In genomic region chr20:51691703-51692102, GRCh38 we compare ENCODE assay signal across 37 cellular contexts.
"Had no signal": no experiment of that assay in that cellular context is flagged by ENCODE, and none has a peak within 500 bp of the region (broad histone marks: within the 10 kb centered on the region; RNA-seq: fewer than 3 reads in every experiment).

No MANE protein-coding gene starts in this region.

- H3K4me3 Mint-ChIP-seq: activated CD4-positive, alpha-beta memory T cell treated with anti-CD3 and anti-CD28 coated beads, Interleukin-2, amount 10 ng/mL, durations not matched to agents 7 days and 5 days; activated CD4-positive, alpha-beta T cell treated with anti-CD3 and anti-CD28 coated beads for 36 hours; activated CD4-positive, alpha-beta T cell treated with anti-CD3 and anti-CD28 coated beads, Interleukin-2, amount 10 ng/mL, durations not matched to agents 7 days and 5 days; activated CD8-positive, alpha-beta memory T cell treated with anti-CD3 and anti-CD28 coated beads, Interleukin-2, amount 10 ng/mL, durations not matched to agents 7 days and 5 days; activated CD8-positive, alpha-beta T cell treated with anti-CD3 and anti-CD28 coated beads, Interleukin-2, amount 10 ng/mL, durations not matched to agents 7 days and 5 days; activated naive CD4-positive, alpha-beta T cell treated with anti-CD3 and anti-CD28 coated beads, Interleukin-2, amount 10 ng/mL, durations not matched to agents 7 days and 5 days; activated naive CD4-positive, alpha-beta T cell treated with anti-CD3 and anti-CD28 coated beads, Interleukin-2, amount 50 U/mL, for 24 hours; activated naive CD8-positive, alpha-beta T cell; activated naive CD8-positive, alpha-beta T cell treated with anti-CD3 and anti-CD28 coated beads, Interleukin-2, amount 10 ng/mL, durations not matched to agents 7 days and 5 days; activated naive CD8-positive, alpha-beta T cell treated with anti-CD3 and anti-CD28 coated beads, Interleukin-2, amount 50 U/mL, for 24 hours; activated T-cell treated with anti-CD3 and anti-CD28 coated beads, Interleukin-2, amount 50 U/mL, for 24 hours; brain; central memory CD8-positive, alpha-beta T cell; T-helper 2 cell treated with Interferon-gamma antibody and Interleukin-4, amounts not matched to agents 5 μg/mL and 100 μg/mL, for 36 hours; WTC11 had no signal

- H3K36me3 ChIP-seq: cardiac muscle cell, colonic mucosa had no signal

- DNase-seq: activated CD4-positive, alpha-beta memory T cell treated with anti-CD3 and anti-CD28 coated beads, Interleukin-2, amount 10 ng/mL, durations not matched to agents 7 days and 5 days; activated CD4-positive, alpha-beta T cell treated with anti-CD3 and anti-CD28 coated beads for 1 hour; activated CD4-positive, alpha-beta T cell treated with anti-CD3 and anti-CD28 coated beads for 36 hours; activated CD4-positive, alpha-beta T cell treated with anti-CD3 and anti-CD28 coated beads for 48 hours; activated CD4-positive, alpha-beta T cell treated with anti-CD3 and anti-CD28 coated beads, Interleukin-2, amount 10 ng/mL, durations not matched to agents 7 days and 5 days; activated CD4-positive, alpha-beta T cell treated with anti-CD3 and anti-CD28 coated beads, Interleukin-2, amount 50 U/mL, for 48 hours; activated CD4-positive, CD25-positive, alpha-beta regulatory T cell; activated CD8-positive, alpha-beta memory T cell treated with anti-CD3 and anti-CD28 coated beads for 24 hours; activated CD8-positive, alpha-beta memory T cell treated with anti-CD3 and anti-CD28 coated beads, Interleukin-2, amount 10 ng/mL, durations not matched to agents 7 days and 5 days; activated CD8-positive, alpha-beta memory T cell treated with anti-CD3 and anti-CD28 coated beads, Interleukin-2, amount 50 U/mL, for 48 hours; activated CD8-positive, alpha-beta T cell treated with anti-CD3 and anti-CD28 coated beads, Interleukin-2, amount 10 ng/mL, durations not matched to agents 7 days and 5 days; activated effector memory CD4-positive, alpha-beta T cell treated with Interleukin-2 at 50 U/mL for 16 hours; activated gamma-delta T cell; activated naive CD4-positive, alpha-beta T cell treated with anti-CD3 and anti-CD28 coated beads, Interleukin-2, amount 10 ng/mL, durations not matched to agents 7 days and 5 days; activated naive CD4-positive, alpha-beta T cell treated with Interleukin-2 at 50 U/mL for 16 hours; activated naive CD8-positive, alpha-beta T cell treated with anti-CD3 and anti-CD28 coated beads, Interleukin-2, amount 10 ng/mL, durations not matched to agents 7 days and 5 days; activated naive CD8-positive, alpha-beta T cell treated with anti-CD3 and anti-CD28 coated beads, Interleukin-2, amount 50 U/mL, for 24 hours; activated T-cell treated with anti-CD3 and anti-CD28 coated beads, Interleukin-2, amount 50 U/mL, for 24 hours; activated T-cell treated with anti-CD3 and anti-CD28 coated beads, Interleukin-2, amount 50 U/mL, for 48 hours; amygdala; anterior cingulate cortex; caudate nucleus; cerebellar nuclear complex; colonic mucosa; T-helper 2 cell; T-helper 9 cell; WERI-Rb-1 had no signal

- H3K9me3 ChIP-seq: ascending aorta, colonic mucosa had no signal

- H3K9me3 Mint-ChIP-seq: activated CD4-positive, alpha-beta memory T cell treated with anti-CD3 and anti-CD28 coated beads, Interleukin-2, amount 10 ng/mL, durations not matched to agents 7 days and 5 days; activated CD4-positive, alpha-beta T cell treated with anti-CD3 and anti-CD28 coated beads, Interleukin-2, amount 10 ng/mL, durations not matched to agents 7 days and 5 days; activated naive CD4-positive, alpha-beta T cell treated with anti-CD3 and anti-CD28 coated beads, Interleukin-2, amount 10 ng/mL, durations not matched to agents 7 days and 5 days; activated naive CD4-positive, alpha-beta T cell treated with anti-CD3 and anti-CD28 coated beads, Interleukin-2, amount 50 U/mL, for 24 hours; activated naive CD8-positive, alpha-beta T cell treated with anti-CD3 and anti-CD28 coated beads, Interleukin-2, amount 10 ng/mL, durations not matched to agents 7 days and 5 days; activated naive CD8-positive, alpha-beta T cell treated with anti-CD3 and anti-CD28 coated beads, Interleukin-2, amount 50 U/mL, for 24 hours; activated T-cell treated with anti-CD3 and anti-CD28 coated beads, Interleukin-2, amount 50 U/mL, for 24 hours; activated T-helper 2 cell treated with anti-CD3 and anti-CD28 coated beads, Interferon-gamma antibody, Interleukin-2, Interleukin-4, amounts not matched to agents 10 μg/mL and 5 μg/mL and 100 μg/mL, durations not matched to agents 14 hours and 24 hours and 36 hours; central memory CD8-positive, alpha-beta T cell; T-helper 2 cell treated with Interferon-gamma antibody and Interleukin-4, amounts not matched to agents 5 μg/mL and 100 μg/mL, for 36 hours; WTC11 had no signal

- H3K27me3 Mint-ChIP-seq: central memory CD8-positive, alpha-beta T cell had no signal

- ATAC-seq: activated CD4-positive, alpha-beta T cell treated with anti-CD3 and anti-CD28 coated beads for 36 hours; activated CD4-positive, CD25-positive, alpha-beta regulatory T cell treated with anti-CD3 and anti-CD28 coated beads, Interleukin-2, amount 50 U/mL, for 24 hours; activated CD8-positive, alpha-beta memory T cell treated with anti-CD3 and anti-CD28 coated beads, Interleukin-2, amount 10 ng/mL, durations not matched to agents 7 days and 5 days; activated CD8-positive, alpha-beta T cell treated with anti-CD3 and anti-CD28 coated beads, Interleukin-2, amount 10 ng/mL, durations not matched to agents 7 days and 5 days; activated naive CD8-positive, alpha-beta T cell treated with anti-CD3 and anti-CD28 coated beads, Interleukin-2, amount 50 U/mL, for 24 hours; WTC11 had no signal

- H3K27ac Mint-ChIP-seq: activated CD4-positive, alpha-beta memory T cell treated with anti-CD3 and anti-CD28 coated beads, Interleukin-2, amount 10 ng/mL, durations not matched to agents 7 days and 5 days; activated CD4-positive, alpha-beta T cell treated with anti-CD3 and anti-CD28 coated beads for 36 hours; activated CD4-positive, alpha-beta T cell treated with anti-CD3 and anti-CD28 coated beads, Interleukin-2, amount 10 ng/mL, durations not matched to agents 7 days and 5 days; activated CD8-positive, alpha-beta memory T cell treated with anti-CD3 and anti-CD28 coated beads, Interleukin-2, amount 10 ng/mL, durations not matched to agents 7 days and 5 days; activated CD8-positive, alpha-beta T cell treated with anti-CD3 and anti-CD28 coated beads, Interleukin-2, amount 10 ng/mL, durations not matched to agents 7 days and 5 days; activated naive CD4-positive, alpha-beta T cell treated with anti-CD3 and anti-CD28 coated beads, Interleukin-2, amount 10 ng/mL, durations not matched to agents 7 days and 5 days; activated naive CD4-positive, alpha-beta T cell treated with anti-CD3 and anti-CD28 coated beads, Interleukin-2, amount 50 U/mL, for 24 hours; activated naive CD8-positive, alpha-beta T cell; activated naive CD8-positive, alpha-beta T cell treated with anti-CD3 and anti-CD28 coated beads, Interleukin-2, amount 10 ng/mL, durations not matched to agents 7 days and 5 days; activated naive CD8-positive, alpha-beta T cell treated with anti-CD3 and anti-CD28 coated beads, Interleukin-2, amount 50 U/mL, for 24 hours; activated T-cell treated with anti-CD3 and anti-CD28 coated beads, Interleukin-2, amount 50 U/mL, for 24 hours; activated T-helper 2 cell treated with anti-CD3 and anti-CD28 coated beads, Interferon-gamma antibody, Interleukin-2, Interleukin-4, amounts not matched to agents 10 μg/mL and 5 μg/mL and 100 μg/mL, durations not matched to agents 14 hours and 24 hours and 36 hours; T-helper 2 cell treated with Interferon-gamma antibody and Interleukin-4, amounts not matched to agents 5 μg/mL and 100 μg/mL, for 36 hours; WTC11 had no signal

- H3K27ac ChIP-seq: ascending aorta, cardiac muscle cell, colonic mucosa, WERI-Rb-1 had no signal

- H3K4me1 ChIP-seq: colonic mucosa had no signal

- H3K27me3 ChIP-seq: ascending aorta, cardiac muscle cell, colonic mucosa had no signal

- H3K4me3 ChIP-seq: ascending aorta, cardiac muscle cell, colonic mucosa had no signal

- H3K36me3 Mint-ChIP-seq: activated CD8-positive, alpha-beta memory T cell treated with anti-CD3 and anti-CD28 coated beads, Interleukin-2, amount 10 ng/mL, durations not matched to agents 7 days and 5 days; activated naive CD4-positive, alpha-beta T cell treated with anti-CD3 and anti-CD28 coated beads, Interleukin-2, amount 10 ng/mL, durations not matched to agents 7 days and 5 days; activated naive CD4-positive, alpha-beta T cell treated with anti-CD3 and anti-CD28 coated beads, Interleukin-2, amount 50 U/mL, for 24 hours; activated naive CD8-positive, alpha-beta T cell; activated naive CD8-positive, alpha-beta T cell treated with anti-CD3 and anti-CD28 coated beads, Interleukin-2, amount 10 ng/mL, durations not matched to agents 7 days and 5 days; WTC11 had no signal
